ENCODE assay signal across 34 cellular contexts in the genomic region with DNA sequence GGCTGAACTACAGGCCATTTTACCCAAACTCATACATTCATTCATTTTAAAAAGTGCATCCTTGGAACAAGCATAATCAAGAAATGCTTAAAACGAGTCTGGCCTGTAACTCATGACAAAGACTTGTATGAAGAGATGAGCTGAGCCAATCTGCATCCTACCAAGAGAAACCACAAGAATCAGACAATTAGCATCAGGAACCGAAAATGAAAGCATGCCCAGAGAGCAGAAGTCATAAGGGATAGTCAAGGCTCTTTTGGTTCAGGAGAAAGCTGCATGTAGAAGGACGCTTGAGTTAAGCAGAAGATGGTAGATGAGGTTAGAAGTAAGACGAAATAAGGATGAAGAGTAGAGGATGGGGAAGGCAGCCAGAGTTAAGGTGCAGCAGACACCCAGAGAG.
"Had no signal": no experiment of that assay in that cellular context is flagged by ENCODE, and none has a peak within 500 bp of the region (broad histone marks: within the 10 kb centered on the region; RNA-seq: fewer than 3 reads in every experiment).

No MANE protein-coding gene starts in this region.

- FAIRE-seq: colon, endometrium, islet of Langerhans, small intestine, TTC549 had no signal

- H3K4me3 Mint-ChIP-seq: activated CD4-positive, alpha-beta memory T cell treated with anti-CD3 and anti-CD28 coated beads for 36 hours; activated CD4-positive, alpha-beta T cell treated with anti-CD3 and anti-CD28 coated beads, Interleukin-2, amount 10 ng/mL, durations not matched to agents 24 days and 14 days; activated naive CD4-positive, alpha-beta T cell treated with anti-CD3 and anti-CD28 coated beads for 36 hours; activated naive CD8-positive, alpha-beta T cell treated with anti-CD3 and anti-CD28 coated beads for 36 hours; activated T-helper 1 cell treated with anti-CD3 and anti-CD28 coated beads, Interleukin-12 subunit alpha, Interleukin-12 subunit beta, Interleukin-2, Interleukin-4 antibody, amounts not matched to agents 30 ng/mL and 10 ng/mL and 1 ng/mL, durations not matched to agents 14 hours and 24 hours and 36 hours; naive thymus-derived CD8-positive, alpha-beta T cell; neural progenitor cell; stimulated activated effector memory CD8-positive, alpha-beta T cell treated with anti-CD3 and anti-CD28 coated beads, Interleukin-12 subunit alpha, Interleukin-12 subunit beta, amount 100 ng/mL, for 72 hours; stimulated activated naive CD8-positive, alpha-beta T cell treated with anti-CD3 and anti-CD28 coated beads, Interleukin-15, Interleukin-2, amounts not matched to agents 100 ng/mL and 50 ng/mL, for 24 hours had no signal

- DNase-seq: activated CD4-positive, alpha-beta memory T cell treated with anti-CD3 and anti-CD28 coated beads for 36 hours; activated CD4-positive, alpha-beta T cell treated with anti-CD3 and anti-CD28 coated beads, Interleukin-2, amount 10 ng/mL, durations not matched to agents 24 days and 14 days; activated CD4-positive, CD25-positive, alpha-beta regulatory T cell treated with anti-CD3 and anti-CD28 coated beads, Interleukin-2, amount 50 U/mL, for 72 hours; activated CD8-positive, alpha-beta memory T cell treated with anti-CD3 and anti-CD28 coated beads, Interleukin-2, amount 50 U/mL, for 4 hours; activated effector memory CD4-positive, alpha-beta T cell treated with anti-CD3 and anti-CD28 coated beads, Interleukin-2, amount 50 U/mL, for 16 hours; activated naive CD4-positive, alpha-beta T cell treated with anti-CD3 and anti-CD28 coated beads for 36 hours; activated naive CD8-positive, alpha-beta T cell treated with anti-CD3 and anti-CD28 coated beads for 36 hours; activated T-cell treated with anti-CD3 and anti-CD28 coated beads, Interleukin-2, amount 50 U/mL, for 1 hour; adrenal gland; aorta; body of pancreas; effector CD8-positive, alpha-beta T cell; esophagus squamous epithelium; foreskin melanocyte; left lung; lower lobe of right lung; mesenchymal stem cell; naive thymus-derived CD8-positive, alpha-beta T cell; occipital lobe; psoas muscle; sigmoid colon; small intestine; stimulated activated CD4-positive, alpha-beta T cell treated with anti-CD3 and anti-CD28 coated beads, Interleukin-4, amount 100 ng/mL, for 24 hours; upper lobe of left lung had no signal

- H3K27ac Mint-ChIP-seq: activated CD4-positive, alpha-beta memory T cell treated with anti-CD3 and anti-CD28 coated beads for 36 hours; activated CD4-positive, alpha-beta T cell treated with anti-CD3 and anti-CD28 coated beads, Interleukin-2, amount 10 ng/mL, durations not matched to agents 24 days and 14 days; activated naive CD4-positive, alpha-beta T cell treated with anti-CD3 and anti-CD28 coated beads for 36 hours; activated naive CD8-positive, alpha-beta T cell treated with anti-CD3 and anti-CD28 coated beads for 36 hours; activated T-helper 1 cell treated with anti-CD3 and anti-CD28 coated beads, Interleukin-12 subunit alpha, Interleukin-12 subunit beta, Interleukin-2, Interleukin-4 antibody, amounts not matched to agents 30 ng/mL and 10 ng/mL and 1 ng/mL, durations not matched to agents 14 hours and 24 hours and 36 hours; naive thymus-derived CD8-positive, alpha-beta T cell; neural progenitor cell; stimulated activated effector memory CD8-positive, alpha-beta T cell treated with anti-CD3 and anti-CD28 coated beads, Interleukin-12 subunit alpha, Interleukin-12 subunit beta, amount 100 ng/mL, for 72 hours; stimulated activated naive CD8-positive, alpha-beta T cell treated with anti-CD3 and anti-CD28 coated beads, Interleukin-15, Interleukin-2, amounts not matched to agents 100 ng/mL and 50 ng/mL, for 24 hours had no signal

- H3K9me3 ChIP-seq: adrenal gland, body of pancreas, lower lobe of right lung, psoas muscle, upper lobe of left lung had no signal

- H3K9me3 Mint-ChIP-seq: activated CD4-positive, alpha-beta T cell treated with anti-CD3 and anti-CD28 coated beads, Interleukin-2, amount 10 ng/mL, durations not matched to agents 24 days and 14 days had no signal

- H3K79me2 ChIP-seq: parathyroid adenoma had no signal

- H3K9ac ChIP-seq: neural progenitor cell, parathyroid adenoma had no signal

- H3K27me3 ChIP-seq: adrenal gland, body of pancreas, esophagus squamous epithelium, left lung, neural progenitor cell, sigmoid colon, upper lobe of left lung had no signal

- H3K36me3 ChIP-seq: adrenal gland, esophagus squamous epithelium, left lung, lower lobe of right lung, neural progenitor cell, sigmoid colon, upper lobe of left lung had no signal

- H3K4me3 ChIP-seq: adrenal gland, body of pancreas, esophagus squamous epithelium, left lung, lower lobe of right lung, neural progenitor cell, psoas muscle, sigmoid colon, upper lobe of left lung had no signal

- H3K4me1 Mint-ChIP-seq: activated CD4-positive, alpha-beta T cell treated with anti-CD3 and anti-CD28 coated beads, Interleukin-2, amount 10 ng/mL, durations not matched to agents 24 days and 14 days; activated naive CD8-positive, alpha-beta T cell treated with anti-CD3 and anti-CD28 coated beads for 36 hours; naive thymus-derived CD8-positive, alpha-beta T cell; stimulated activated effector memory CD8-positive, alpha-beta T cell treated with anti-CD3 and anti-CD28 coated beads, Interleukin-12 subunit alpha, Interleukin-12 subunit beta, amount 100 ng/mL, for 72 hours had no signal

- H2AFZ ChIP-seq: neural progenitor cell, parathyroid adenoma had no signal

- H3K4me2 ChIP-seq: neural progenitor cell had no signal

- H3K27me3 Mint-ChIP-seq: activated CD4-positive, alpha-beta memory T cell treated with anti-CD3 and anti-CD28 coated beads for 36 hours; activated CD4-positive, alpha-beta T cell treated with anti-CD3 and anti-CD28 coated beads, Interleukin-2, amount 10 ng/mL, durations not matched to agents 24 days and 14 days; activated naive CD8-positive, alpha-beta T cell treated with anti-CD3 and anti-CD28 coated beads for 36 hours; naive thymus-derived CD8-positive, alpha-beta T cell; stimulated activated naive CD8-positive, alpha-beta T cell treated with anti-CD3 and anti-CD28 coated beads, Interleukin-15, Interleukin-2, amounts not matched to agents 100 ng/mL and 50 ng/mL, for 24 hours had no signal

- H3K4me1 ChIP-seq: adrenal gland, body of pancreas, esophagus squamous epithelium, left lung, lower lobe of right lung, parathyroid adenoma, psoas muscle, sigmoid colon, upper lobe of left lung had no signal

- ATAC-seq: body of pancreas; left lung; lower lobe of right lung; naive thymus-derived CD8-positive, alpha-beta T cell; psoas muscle; stimulated activated effector memory CD8-positive, alpha-beta T cell treated with anti-CD3 and anti-CD28 coated beads, Interleukin-12 subunit alpha, Interleukin-12 subunit beta, amount 100 ng/mL, for 72 hours had no signal

- H3K36me3 Mint-ChIP-seq: activated CD4-positive, alpha-beta memory T cell treated with anti-CD3 and anti-CD28 coated beads for 36 hours; activated naive CD8-positive, alpha-beta T cell treated with anti-CD3 and anti-CD28 coated beads for 36 hours; naive thymus-derived CD8-positive, alpha-beta T cell; stimulated activated effector memory CD8-positive, alpha-beta T cell treated with anti-CD3 and anti-CD28 coated beads, Interleukin-12 subunit alpha, Interleukin-12 subunit beta, amount 100 ng/mL, for 72 hours had no signal

- H3K27ac ChIP-seq: adrenal gland, body of pancreas, epithelial cell of prostate, esophagus squamous epithelium, left lung, lower lobe of right lung, neural progenitor cell, parathyroid adenoma, psoas muscle, sigmoid colon, upper lobe of left lung had no signal
